Comparison of ENCODE assay signal across 9 cellular contexts in genomic region chr7:56079450-56080185, GRCh38. TPM values are rescaled to one million over a fixed set of nuclear protein-coding genes. Genes with fewer than 3 reads are reported as not detected.
DNase-seq lines count a peak whose midpoint lies in the region; ATAC-seq, FAIRE-seq and TF ChIP-seq lines count a peak whose summit lies in the region.
"Had no signal": no experiment of that assay in that cellular context is flagged by ENCODE, and none has a peak within 500 bp of the region (broad histone marks: within the 10 kb centered on the region; RNA-seq: fewer than 3 reads in every experiment).

No MANE protein-coding gene starts in this region.

- DNase-seq in EL (peak; percentile 58), SHP77 (lab: John Stamatoyannopoulos, UW) (peak; percentile 89 to 94), fibroblast of the conjunctiva (ENCODE audit: low read depth) (peak; percentile 56), psoas muscle (peak; percentile 87 to 96), HT-29 (ENCODE audit: low spot score) (no peak), LoVo (ENCODE audit: low spot score) (no peak), GM12891 (ENCODE audit: insufficient read length, low spot score) (no peak)
- DNase-seq in NK-92 treated with Interleukin-12 subunit alpha and Interleukin-12 subunit beta, amount 100 ng/mL, for 24 hours (lab: John Stamatoyannopoulos, UW) = no peak

- peaks cover 53% of the 10 kb centered on the region for H3K4me1 ChIP-seq in psoas muscle

- intact Hi-C loops in psoas muscle (cut with DNase I) = loop anchor here (2.0 to 10.0 kb wide), 4 partner anchors 13 to 645 kb away; partner anchors contain the start of genes PHKG1 (in 1 of the 2) and ZNF713 (in 1 of the 2)

- no peaks in the 10 kb centered on the region for H3K27me3 ChIP-seq in psoas muscle (ENCODE audit: insufficient read depth in 3 of 3, low read length in 2 of 3)

- peak; percentile 82 to 86 (median 82) for ATAC-seq in psoas muscle

- H3K27ac ChIP-seq in psoas muscle = peak overlapping the region; percentile 74

- WGBS in psoas muscle, 3 donors = 1 to 10% (median 9%) methylated on average over 12 of the region's 12 CpGs

- FAIRE-seq in GM12891 (lab: Jason Lieb, UNC) = no peak
- FAIRE-seq: colon had no signal

- no peak overlapping the region for H3K4me3 ChIP-seq in psoas muscle

- no peaks in the 10 kb centered on the region for H3K9me3 ChIP-seq in psoas muscle

- H3K36me3 ChIP-seq in psoas muscle (ENCODE audit: insufficient read depth in 1 of 2, low read depth in 1 of 2) = peaks cover 0 to 21% of the 10 kb centered on the region in 2 donors

- TF ChIP-seq POLR2A in GM12891 (IDR thresholded peaks at IDR 0.05; ENCODE audit: low read depth, low read length) = no peak

- peak; percentile 83 for TF ChIP-seq CTCF in psoas muscle (IDR thresholded peaks at IDR 0.05)

TF ChIP-seq in GM12891, 5 proteins besides CTCF, POLR2A, EP300 and RAD21:
- TF ChIP-seq PAX5 (IDR thresholded peaks at IDR 0.05; ENCODE audit: insufficient read depth, low read length, severe bottlenecking) = no peak
- TF ChIP-seq POLR2AphosphoS5 (IDR thresholded peaks at IDR 0.05; ENCODE audit: low read depth, low read length) = no peak
- TF ChIP-seq POU2F2 (IDR thresholded peaks at IDR 0.05; ENCODE audit: low read depth, low read length) = no peak
- no peak for TF ChIP-seq TAF1 (IDR thresholded peaks at IDR 0.05; ENCODE audit: low read depth, low read length)
- no peak for TF ChIP-seq SPI1 (IDR thresholded peaks at IDR 0.05; ENCODE audit: low read depth, low read length)

RNA-seq across cellular contexts. Expression of gene PHKG1, which starts 13.1 kb away (rescaled TPM):
- 10 to 100 TPM; 32.2 to 99.6 (median 46.3) TPM for total RNA-seq in psoas muscle
- polyA plus RNA-seq in psoas muscle = 10 to 100 TPM in 2 of 3 donors, 1 to 10 TPM in 1; 9.2 to 65.1 (median 39.2) TPM
- 1.5 and 1.7 TPM in 2 replicates for total RNA-seq in HT-29 (2014; rRNA removed; shearing (Covaris generic))
- polyA plus RNA-seq in GM12891 (2012; ENCODE audit: low read depth, missing spikeins) = 0.72 TPM

RNA-seq across cellular contexts. Expression of gene SUMF2, which starts 15.5 kb away (rescaled TPM):
- 10 to 100 TPM; 22.0 to 35.2 (median 22.8) TPM for total RNA-seq in psoas muscle
- 10 to 100 TPM; 26.8 to 29.1 (median 27.3) TPM for polyA plus RNA-seq in psoas muscle
- total RNA-seq in HT-29 (2014; rRNA removed; shearing (Covaris generic)) = 142 and 147 TPM in 2 replicates
- 67.3 TPM for polyA plus RNA-seq in GM12891 (2012; ENCODE audit: low read depth, missing spikeins)

RNA-seq across cellular contexts. Expression of gene CHCHD2, which starts 26.7 kb away (rescaled TPM):
- 100 to 1,000 TPM; 475 to 571 (median 506) TPM for total RNA-seq in psoas muscle
- 100 to 1,000 TPM; 593 to 948 (median 729) TPM for polyA plus RNA-seq in psoas muscle
- total RNA-seq in HT-29 (2014; rRNA removed; shearing (Covaris generic)) = 856 and 1,027 TPM in 2 replicates
- polyA plus RNA-seq in GM12891 (2012; ENCODE audit: low read depth, missing spikeins) = 519 TPM

RNA-seq across cellular contexts. Expression of gene CCT6A, which starts 28.1 kb away (rescaled TPM):
- 100 to 1,000 TPM in 3 of 4 donors, 10 to 100 TPM in 1; 96.5 to 135 (median 130) TPM for total RNA-seq in psoas muscle
- 100 to 1,000 TPM; 138 to 259 (median 235) TPM for polyA plus RNA-seq in psoas muscle
- 278 and 294 TPM in 2 replicates for total RNA-seq in HT-29 (2014; rRNA removed; shearing (Covaris generic))
- polyA plus RNA-seq in GM12891 (2012; ENCODE audit: low read depth, missing spikeins) = 193 TPM

RNA-seq across cellular contexts. Expression of gene PSPH, which starts 28.4 kb away (rescaled TPM):
- total RNA-seq in psoas muscle = 10 to 100 TPM in 1 of 4 donors, 1 to 10 TPM in 3; 2.6 to 10.8 (median 5.1) TPM
- 10 to 100 TPM in 1 of 3 donors, 1 to 10 TPM in 2; 2.5 to 11.2 (median 5.6) TPM for polyA plus RNA-seq in psoas muscle
- total RNA-seq in HT-29 (2014; rRNA removed; shearing (Covaris generic)) = 126 and 130 TPM in 2 replicates
- 11.8 TPM for polyA plus RNA-seq in GM12891 (2012; ENCODE audit: low read depth, missing spikeins)

Comparison
In these comparisons a context has a peak if more than half of its experiments do, and no peak if none do; other contexts are left out.
1. DNase-seq: peak in EL (single experiment), SHP77 (2 of 2), fibroblast of the conjunctiva (single experiment) and psoas muscle (2 of 2); none in HT-29 (single experiment), NK-92 treated with Interleukin-12 subunit alpha and Interleukin-12 subunit beta, amount 100 ng/mL, for 24 hours (single experiment), LoVo (single experiment) and GM12891 (single experiment).
2. RNA of gene PHKG1, which starts 13.1 kb away (total RNA-seq): 32.2 to 99.6 TPM in psoas muscle; 1.5 to 1.7 TPM in HT-29; every median in the first group is over 10 times any median in the second.